In the genomic region with DNA sequence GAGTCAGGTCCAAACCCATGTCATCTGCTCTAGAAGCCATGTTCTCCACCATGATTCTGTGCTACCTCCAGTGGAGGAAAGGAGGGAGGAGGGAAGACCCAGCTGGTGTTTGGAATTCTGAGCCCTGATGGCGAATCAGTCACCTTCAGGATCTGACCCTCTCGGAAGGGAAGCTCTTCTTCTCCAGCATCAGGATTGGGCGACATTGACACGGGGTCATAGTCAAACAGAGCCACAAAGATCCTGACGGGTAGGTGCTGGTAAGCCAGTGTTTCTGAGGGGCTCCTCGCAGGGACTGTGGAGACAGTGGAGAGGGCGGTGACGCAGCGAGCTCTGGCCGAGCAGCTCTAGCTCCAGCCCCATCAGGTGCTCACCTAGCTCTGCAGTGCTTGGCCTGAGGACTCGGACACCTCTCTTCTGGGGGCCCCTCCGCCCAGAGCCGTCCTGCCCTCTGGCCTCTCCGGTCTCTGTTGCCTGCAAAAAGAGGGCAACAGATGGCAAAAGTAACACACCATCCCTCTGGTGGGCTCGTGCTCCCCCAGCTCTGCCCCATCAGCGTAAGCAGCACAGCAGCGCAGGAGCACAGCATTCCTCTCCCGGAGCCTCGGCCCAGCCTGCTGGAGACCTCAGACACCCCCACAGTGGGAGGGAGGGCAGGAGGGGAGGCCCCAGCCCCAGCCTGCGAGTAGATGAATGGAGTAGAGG, we compare ENCODE assay signal across 1 cellular context.
TF ChIP-seq lines count a peak whose summit lies in the region.

No MANE protein-coding gene starts in this region.

TF ChIP-seq in GM12878, 131 proteins besides CTCF, POLR2A, EP300 and RAD21:
- TF ChIP-seq BCL11A (IDR thresholded peaks at IDR 0.05; ENCODE audit: low read depth, low read length) (no peak), BHLHE40 (IDR thresholded peaks at IDR 0.05; ENCODE audit: borderline replicate concordance in 1 of 2, low read depth in 2 of 2, low read length in 1 of 2) (no peak), FOS (IDR thresholded peaks at IDR 0.05; ENCODE audit: borderline replicate concordance, extremely low read depth, insufficient read length) (no peak), EGR1 (IDR thresholded peaks at IDR 0.05; ENCODE audit: borderline replicate concordance in 1 of 2, low read depth in 2 of 2, low read length in 2 of 2) (no peak), STAT1 (conservative IDR thresholded peaks at IDR 0.05) (no peak), KDM1A (IDR thresholded peaks at IDR 0.05; ENCODE audit: borderline replicate concordance) (no peak), IKZF1 (conservative IDR thresholded peaks at IDR 0.05) (no peak), NR2C1 (IDR thresholded peaks at IDR 0.05) (no peak), TCF7 (IDR thresholded peaks at IDR 0.05; ENCODE audit: borderline replicate concordance) (no peak), SRF (IDR thresholded peaks at IDR 0.05; ENCODE audit: low read depth in 2 of 2, low read length in 2 of 2) (no peak), TCF3 (IDR thresholded peaks at IDR 0.05; ENCODE audit: borderline replicate concordance, insufficient read depth, low read depth, low read length) (no peak), SPI1 (IDR thresholded peaks at IDR 0.05; ENCODE audit: borderline replicate concordance, insufficient read depth, low read depth, low read length) (no peak)
- TF ChIP-seq, protein P1, sequence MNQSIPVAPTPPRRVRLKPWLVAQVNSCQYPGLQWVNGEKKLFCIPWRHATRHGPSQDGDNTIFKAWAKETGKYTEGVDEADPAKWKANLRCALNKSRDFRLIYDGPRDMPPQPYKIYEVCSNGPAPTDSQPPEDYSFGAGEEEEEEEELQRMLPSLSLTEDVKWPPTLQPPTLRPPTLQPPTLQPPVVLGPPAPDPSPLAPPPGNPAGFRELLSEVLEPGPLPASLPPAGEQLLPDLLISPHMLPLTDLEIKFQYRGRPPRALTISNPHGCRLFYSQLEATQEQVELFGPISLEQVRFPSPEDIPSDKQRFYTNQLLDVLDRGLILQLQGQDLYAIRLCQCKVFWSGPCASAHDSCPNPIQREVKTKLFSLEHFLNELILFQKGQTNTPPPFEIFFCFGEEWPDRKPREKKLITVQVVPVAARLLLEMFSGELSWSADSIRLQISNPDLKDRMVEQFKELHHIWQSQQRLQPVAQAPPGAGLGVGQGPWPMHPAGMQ (IDR thresholded peaks at IDR 0.05; ENCODE audit: borderline replicate concordance): no peak
- TF ChIP-seq, protein P2, sequence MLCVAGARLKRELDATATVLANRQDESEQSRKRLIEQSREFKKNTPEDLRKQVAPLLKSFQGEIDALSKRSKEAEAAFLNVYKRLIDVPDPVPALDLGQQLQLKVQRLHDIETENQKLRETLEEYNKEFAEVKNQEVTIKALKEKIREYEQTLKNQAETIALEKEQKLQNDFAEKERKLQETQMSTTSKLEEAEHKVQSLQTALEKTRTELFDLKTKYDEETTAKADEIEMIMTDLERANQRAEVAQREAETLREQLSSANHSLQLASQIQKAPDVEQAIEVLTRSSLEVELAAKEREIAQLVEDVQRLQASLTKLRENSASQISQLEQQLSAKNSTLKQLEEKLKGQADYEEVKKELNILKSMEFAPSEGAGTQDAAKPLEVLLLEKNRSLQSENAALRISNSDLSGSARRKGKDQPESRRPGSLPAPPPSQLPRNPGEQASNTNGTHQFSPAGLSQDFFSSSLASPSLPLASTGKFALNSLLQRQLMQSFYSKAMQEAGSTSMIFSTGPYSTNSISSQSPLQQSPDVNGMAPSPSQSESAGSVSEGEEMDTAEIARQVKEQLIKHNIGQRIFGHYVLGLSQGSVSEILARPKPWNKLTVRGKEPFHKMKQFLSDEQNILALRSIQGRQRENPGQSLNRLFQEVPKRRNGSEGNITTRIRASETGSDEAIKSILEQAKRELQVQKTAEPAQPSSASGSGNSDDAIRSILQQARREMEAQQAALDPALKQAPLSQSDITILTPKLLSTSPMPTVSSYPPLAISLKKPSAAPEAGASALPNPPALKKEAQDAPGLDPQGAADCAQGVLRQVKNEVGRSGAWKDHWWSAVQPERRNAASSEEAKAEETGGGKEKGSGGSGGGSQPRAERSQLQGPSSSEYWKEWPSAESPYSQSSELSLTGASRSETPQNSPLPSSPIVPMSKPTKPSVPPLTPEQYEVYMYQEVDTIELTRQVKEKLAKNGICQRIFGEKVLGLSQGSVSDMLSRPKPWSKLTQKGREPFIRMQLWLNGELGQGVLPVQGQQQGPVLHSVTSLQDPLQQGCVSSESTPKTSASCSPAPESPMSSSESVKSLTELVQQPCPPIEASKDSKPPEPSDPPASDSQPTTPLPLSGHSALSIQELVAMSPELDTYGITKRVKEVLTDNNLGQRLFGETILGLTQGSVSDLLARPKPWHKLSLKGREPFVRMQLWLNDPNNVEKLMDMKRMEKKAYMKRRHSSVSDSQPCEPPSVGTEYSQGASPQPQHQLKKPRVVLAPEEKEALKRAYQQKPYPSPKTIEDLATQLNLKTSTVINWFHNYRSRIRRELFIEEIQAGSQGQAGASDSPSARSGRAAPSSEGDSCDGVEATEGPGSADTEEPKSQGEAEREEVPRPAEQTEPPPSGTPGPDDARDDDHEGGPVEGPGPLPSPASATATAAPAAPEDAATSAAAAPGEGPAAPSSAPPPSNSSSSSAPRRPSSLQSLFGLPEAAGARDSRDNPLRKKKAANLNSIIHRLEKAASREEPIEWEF (IDR thresholded peaks at IDR 0.05; ENCODE audit: insufficient replicate concordance, low read depth, low read length): no peak
- TF ChIP-seq, protein P3, sequence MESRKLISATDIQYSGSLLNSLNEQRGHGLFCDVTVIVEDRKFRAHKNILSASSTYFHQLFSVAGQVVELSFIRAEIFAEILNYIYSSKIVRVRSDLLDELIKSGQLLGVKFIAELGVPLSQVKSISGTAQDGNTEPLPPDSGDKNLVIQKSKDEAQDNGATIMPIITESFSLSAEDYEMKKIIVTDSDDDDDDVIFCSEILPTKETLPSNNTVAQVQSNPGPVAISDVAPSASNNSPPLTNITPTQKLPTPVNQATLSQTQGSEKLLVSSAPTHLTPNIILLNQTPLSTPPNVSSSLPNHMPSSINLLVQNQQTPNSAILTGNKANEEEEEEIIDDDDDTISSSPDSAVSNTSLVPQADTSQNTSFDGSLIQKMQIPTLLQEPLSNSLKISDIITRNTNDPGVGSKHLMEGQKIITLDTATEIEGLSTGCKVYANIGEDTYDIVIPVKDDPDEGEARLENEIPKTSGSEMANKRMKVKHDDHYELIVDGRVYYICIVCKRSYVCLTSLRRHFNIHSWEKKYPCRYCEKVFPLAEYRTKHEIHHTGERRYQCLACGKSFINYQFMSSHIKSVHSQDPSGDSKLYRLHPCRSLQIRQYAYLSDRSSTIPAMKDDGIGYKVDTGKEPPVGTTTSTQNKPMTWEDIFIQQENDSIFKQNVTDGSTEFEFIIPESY (IDR thresholded peaks at IDR 0.05): no peak
